1 cellular context compared by ENCODE assay signal in the genomic region with DNA sequence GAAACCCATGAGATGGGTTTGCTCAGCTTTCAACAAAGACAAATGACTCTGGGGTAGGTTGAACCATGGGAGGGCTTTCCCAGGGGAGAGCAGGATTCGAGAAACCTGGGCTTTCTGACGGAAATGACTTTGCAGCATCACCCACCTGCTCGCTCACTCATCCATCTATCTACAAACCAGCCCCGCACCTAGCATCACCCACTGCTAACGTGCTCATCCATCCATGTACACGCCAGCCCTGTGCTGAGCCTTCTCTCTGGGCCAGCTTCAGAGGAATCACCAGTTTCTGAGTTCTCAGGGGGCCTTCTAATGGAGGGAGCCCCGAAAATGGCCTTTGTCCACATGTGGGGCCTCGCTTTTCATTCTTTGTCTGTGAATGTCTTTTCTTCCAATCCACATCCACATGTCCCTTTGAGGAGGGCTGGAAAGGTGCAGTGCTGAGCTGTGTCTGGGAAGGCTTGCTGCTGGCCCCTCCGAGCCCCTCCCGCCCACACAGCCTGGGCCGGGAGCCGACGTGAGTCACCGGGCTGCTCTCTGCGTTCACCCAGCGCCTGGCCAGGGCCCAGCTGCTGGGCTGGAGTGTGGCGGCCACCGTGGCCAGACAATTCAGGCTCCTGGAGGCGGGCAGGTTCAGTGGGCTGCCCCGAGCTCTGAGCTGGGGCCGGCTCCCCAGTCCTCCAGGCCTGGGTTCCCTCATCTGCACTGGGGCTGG.
TF ChIP-seq lines count a peak whose summit lies in the region.

No MANE protein-coding gene starts in this region.

TF ChIP-seq in SK-N-SH, 30 proteins besides CTCF, POLR2A, EP300 and RAD21 (continued from another document):
- TF ChIP-seq, protein P1, sequence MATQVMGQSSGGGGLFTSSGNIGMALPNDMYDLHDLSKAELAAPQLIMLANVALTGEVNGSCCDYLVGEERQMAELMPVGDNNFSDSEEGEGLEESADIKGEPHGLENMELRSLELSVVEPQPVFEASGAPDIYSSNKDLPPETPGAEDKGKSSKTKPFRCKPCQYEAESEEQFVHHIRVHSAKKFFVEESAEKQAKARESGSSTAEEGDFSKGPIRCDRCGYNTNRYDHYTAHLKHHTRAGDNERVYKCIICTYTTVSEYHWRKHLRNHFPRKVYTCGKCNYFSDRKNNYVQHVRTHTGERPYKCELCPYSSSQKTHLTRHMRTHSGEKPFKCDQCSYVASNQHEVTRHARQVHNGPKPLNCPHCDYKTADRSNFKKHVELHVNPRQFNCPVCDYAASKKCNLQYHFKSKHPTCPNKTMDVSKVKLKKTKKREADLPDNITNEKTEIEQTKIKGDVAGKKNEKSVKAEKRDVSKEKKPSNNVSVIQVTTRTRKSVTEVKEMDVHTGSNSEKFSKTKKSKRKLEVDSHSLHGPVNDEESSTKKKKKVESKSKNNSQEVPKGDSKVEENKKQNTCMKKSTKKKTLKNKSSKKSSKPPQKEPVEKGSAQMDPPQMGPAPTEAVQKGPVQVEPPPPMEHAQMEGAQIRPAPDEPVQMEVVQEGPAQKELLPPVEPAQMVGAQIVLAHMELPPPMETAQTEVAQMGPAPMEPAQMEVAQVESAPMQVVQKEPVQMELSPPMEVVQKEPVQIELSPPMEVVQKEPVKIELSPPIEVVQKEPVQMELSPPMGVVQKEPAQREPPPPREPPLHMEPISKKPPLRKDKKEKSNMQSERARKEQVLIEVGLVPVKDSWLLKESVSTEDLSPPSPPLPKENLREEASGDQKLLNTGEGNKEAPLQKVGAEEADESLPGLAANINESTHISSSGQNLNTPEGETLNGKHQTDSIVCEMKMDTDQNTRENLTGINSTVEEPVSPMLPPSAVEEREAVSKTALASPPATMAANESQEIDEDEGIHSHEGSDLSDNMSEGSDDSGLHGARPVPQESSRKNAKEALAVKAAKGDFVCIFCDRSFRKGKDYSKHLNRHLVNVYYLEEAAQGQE (IDR thresholded peaks at IDR 0.05; ENCODE audit: low read depth, low read length): no peak
- TF ChIP-seq RCOR1 (IDR thresholded peaks at IDR 0.05; ENCODE audit: low read length) (no peak), FOXM1 (IDR thresholded peaks at IDR 0.05; ENCODE audit: low read depth) (no peak), RXRA (IDR thresholded peaks at IDR 0.05; ENCODE audit: borderline replicate concordance, low read depth) (no peak), JUND (IDR thresholded peaks at IDR 0.05) (peak; percentile 52), MXI1 (IDR thresholded peaks at IDR 0.05; ENCODE audit: low read depth, low read length) (no peak), NRF1 (IDR thresholded peaks at IDR 0.05; ENCODE audit: low read depth, low read length) (no peak), GABPA (IDR thresholded peaks at IDR 0.05; ENCODE audit: low read depth) (no peak)
- TF ChIP-seq, protein P2, sequence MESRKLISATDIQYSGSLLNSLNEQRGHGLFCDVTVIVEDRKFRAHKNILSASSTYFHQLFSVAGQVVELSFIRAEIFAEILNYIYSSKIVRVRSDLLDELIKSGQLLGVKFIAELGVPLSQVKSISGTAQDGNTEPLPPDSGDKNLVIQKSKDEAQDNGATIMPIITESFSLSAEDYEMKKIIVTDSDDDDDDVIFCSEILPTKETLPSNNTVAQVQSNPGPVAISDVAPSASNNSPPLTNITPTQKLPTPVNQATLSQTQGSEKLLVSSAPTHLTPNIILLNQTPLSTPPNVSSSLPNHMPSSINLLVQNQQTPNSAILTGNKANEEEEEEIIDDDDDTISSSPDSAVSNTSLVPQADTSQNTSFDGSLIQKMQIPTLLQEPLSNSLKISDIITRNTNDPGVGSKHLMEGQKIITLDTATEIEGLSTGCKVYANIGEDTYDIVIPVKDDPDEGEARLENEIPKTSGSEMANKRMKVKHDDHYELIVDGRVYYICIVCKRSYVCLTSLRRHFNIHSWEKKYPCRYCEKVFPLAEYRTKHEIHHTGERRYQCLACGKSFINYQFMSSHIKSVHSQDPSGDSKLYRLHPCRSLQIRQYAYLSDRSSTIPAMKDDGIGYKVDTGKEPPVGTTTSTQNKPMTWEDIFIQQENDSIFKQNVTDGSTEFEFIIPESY (IDR thresholded peaks at IDR 0.05; ENCODE audit: borderline replicate concordance, low read depth): no peak
- TF ChIP-seq, protein P3, sequence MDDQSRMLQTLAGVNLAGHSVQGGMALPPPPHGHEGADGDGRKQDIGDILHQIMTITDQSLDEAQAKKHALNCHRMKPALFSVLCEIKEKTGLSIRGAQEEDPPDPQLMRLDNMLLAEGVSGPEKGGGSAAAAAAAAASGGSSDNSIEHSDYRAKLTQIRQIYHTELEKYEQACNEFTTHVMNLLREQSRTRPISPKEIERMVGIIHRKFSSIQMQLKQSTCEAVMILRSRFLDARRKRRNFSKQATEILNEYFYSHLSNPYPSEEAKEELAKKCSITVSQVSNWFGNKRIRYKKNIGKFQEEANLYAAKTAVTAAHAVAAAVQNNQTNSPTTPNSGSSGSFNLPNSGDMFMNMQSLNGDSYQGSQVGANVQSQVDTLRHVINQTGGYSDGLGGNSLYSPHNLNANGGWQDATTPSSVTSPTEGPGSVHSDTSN (IDR thresholded peaks at IDR 0.05): no peak
TF ChIP-seq in SK-N-SH: peak in this region for 5.
